23 cellular contexts compared by ENCODE assay signal in the genomic region with DNA sequence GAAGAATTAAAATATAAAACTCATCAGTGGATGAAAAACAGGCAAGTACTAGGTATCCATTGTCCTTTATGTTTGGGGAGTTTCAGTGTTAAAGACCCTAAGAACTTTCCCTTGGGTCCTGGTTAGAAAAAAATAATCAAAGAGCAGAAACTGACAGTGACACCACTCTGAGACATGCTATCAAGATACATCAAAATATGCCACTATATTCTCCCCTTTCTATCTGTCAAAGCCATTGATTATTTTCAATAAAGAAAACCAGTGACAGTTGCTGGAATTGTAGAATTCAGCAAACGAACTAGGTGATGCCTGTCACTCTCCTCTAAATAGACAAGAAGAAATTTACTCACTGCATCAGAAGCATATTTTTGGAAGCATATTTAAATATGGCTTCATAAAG.
"Had no signal": no experiment of that assay in that cellular context is flagged by ENCODE, and none has a peak within 500 bp of the region (broad histone marks: within the 10 kb centered on the region; RNA-seq: fewer than 3 reads in every experiment).

No MANE protein-coding gene starts in this region.

- H3K27me3 ChIP-seq: colonic mucosa, esophagus muscularis mucosa, esophagus squamous epithelium, foreskin keratinocyte, gastrocnemius medialis, gastroesophageal sphincter, heart left ventricle, heart right ventricle had no signal

- H3K36me3 ChIP-seq: colonic mucosa, esophagus muscularis mucosa, esophagus squamous epithelium, gastrocnemius medialis, gastroesophageal sphincter, heart left ventricle, heart right ventricle had no signal

- DNase-seq: colonic mucosa; cortex of kidney; dermis blood vessel endothelial cell; dorsolateral prefrontal cortex; effector CD4-positive, alpha-beta T cell; effector CD8-positive, alpha-beta T cell; effector memory CD4-positive, alpha-beta T cell; effector memory CD8-positive, alpha-beta T cell; endodermal cell; erythroblast; esophagus squamous epithelium; foreskin fibroblast; foreskin keratinocyte; foreskin melanocyte; gastrocnemius medialis; glutamatergic neuron; head of caudate nucleus; heart left ventricle; heart right ventricle had no signal

- H3K27ac ChIP-seq: colonic mucosa, coronary artery, dorsolateral prefrontal cortex, epithelial cell of prostate, esophagus muscularis mucosa, esophagus squamous epithelium, foreskin keratinocyte, gastrocnemius medialis, gastroesophageal sphincter, heart left ventricle, heart right ventricle had no signal

- H3K9me3 ChIP-seq: colonic mucosa, esophagus muscularis mucosa, esophagus squamous epithelium, gastrocnemius medialis, gastroesophageal sphincter, heart left ventricle, heart right ventricle had no signal

- H3K4me3 ChIP-seq: colonic mucosa, coronary artery, dorsolateral prefrontal cortex, esophagus muscularis mucosa, esophagus squamous epithelium, gastrocnemius medialis, gastroesophageal sphincter, heart left ventricle, heart right ventricle had no signal
